In genomic region chr12:45268672-45269406, GRCh38 we compare ENCODE assay signal across 8 cellular contexts. TPM values are rescaled to one million over a fixed set of nuclear protein-coding genes. Genes with fewer than 3 reads are reported as not detected.
A peak's percentile ranks its signal among the peaks of the same experiment; 100 is the strongest.
DNase-seq lines count a peak whose midpoint lies in the region; ATAC-seq and TF ChIP-seq lines count a peak whose summit lies in the region.
"Had no signal": no experiment of that assay in that cellular context is flagged by ENCODE, and none has a peak within 500 bp of the region (broad histone marks: within the 10 kb centered on the region; RNA-seq: fewer than 3 reads in every experiment).

No MANE protein-coding gene starts in this region.

- no peaks in the 10 kb centered on the region for H3F3A ChIP-seq in OCI-LY1 (ENCODE audit: insufficient read depth, low read length)

- WGBS in endodermal cell (ENCODE audit: insufficient coverage in 1 of 2, insufficient read length in 1 of 2), 2 experiments, result 85 to 91% methylated on average over 4 to 5 of the region's 5 CpGs

- H3K4me3 ChIP-seq in OCI-LY1 (ENCODE audit: low read depth, low read length, poor library complexity, severe bottlenecking) (no peak overlapping the region), endodermal cell (ENCODE audit: low read length) (no peak overlapping the region), muscle layer of colon (ENCODE audit: low read depth in 1 of 2, low read length in 2 of 2) (peak overlapping the region in 1 of 2 donors; percentile 24)

- ATAC-seq in GM18498 (IDR thresholded peaks at IDR 0.05; ENCODE audit: unreplicated experiment) (peak; percentile 70), HG03354 (IDR thresholded peaks at IDR 0.05; ENCODE audit: poor library complexity, severe bottlenecking, unreplicated experiment) (peak; percentile 81)

- H3K4me1 Mint-ChIP-seq in endodermal cell, result peaks cover 25% of the 10 kb centered on the region

- H3K36me3 ChIP-seq in OCI-LY1 (ENCODE audit: insufficient read depth, low read length), result no peaks in the 10 kb centered on the region
- H3K36me3 ChIP-seq in endodermal cell (ENCODE audit: control insufficient read depth, insufficient read depth, low read length), result no peaks in the 10 kb centered on the region
- H3K36me3 ChIP-seq in muscle layer of colon (ENCODE audit: insufficient read depth, low read length), result no peaks in the 10 kb centered on the region

- H3K9ac ChIP-seq in OCI-LY1 (ENCODE audit: low read length) (no peak overlapping the region), endodermal cell (ENCODE audit: extremely low read depth, low read length, poor library complexity, severe bottlenecking) (no peak overlapping the region), muscle layer of colon (ENCODE audit: low read length) (no peak overlapping the region)

- peak overlapping the region; percentile 6 for H3K4me3 Mint-ChIP-seq in endodermal cell
- H3K4me3 Mint-ChIP-seq: activated naive CD4-positive, alpha-beta T cell treated with anti-CD3 and anti-CD28 coated beads, Interleukin-2, amount 50 U/mL, for 24 hours had no signal

- H3K36me3 Mint-ChIP-seq in endodermal cell (ENCODE audit: low read depth), result peaks cover 10% of the 10 kb centered on the region

- DNase-seq in endodermal cell (peak; percentile 75), NCI-H187 (lab: John Stamatoyannopoulos, UW) (no peak), OCI-M2 (lab: John Stamatoyannopoulos, UW; ENCODE audit: unreplicated experiment) (no peak)

- H3K9me2 ChIP-seq in OCI-LY1 (ENCODE audit: low read depth, low read length), result no peaks in the 10 kb centered on the region

- no peaks in the 10 kb centered on the region for H3K9me3 Mint-ChIP-seq in endodermal cell
- H3K9me3 Mint-ChIP-seq: activated naive CD4-positive, alpha-beta T cell treated with anti-CD3 and anti-CD28 coated beads, Interleukin-2, amount 50 U/mL, for 24 hours had no signal

- H3K4me1 ChIP-seq in OCI-LY1 (ENCODE audit: insufficient read depth, low read length, severe bottlenecking), result no peaks in the 10 kb centered on the region
- peaks cover 11% of the 10 kb centered on the region for H3K4me1 ChIP-seq in endodermal cell (ENCODE audit: control insufficient read depth, insufficient read depth, low read length)
- H3K4me1 ChIP-seq in muscle layer of colon (ENCODE audit: insufficient read depth, low read length), result peaks cover 44% of the 10 kb centered on the region

- H3K27ac ChIP-seq in OCI-LY1 (ENCODE audit: low read depth, low read length, poor library complexity, severe bottlenecking) (no peak overlapping the region), endodermal cell (ENCODE audit: low read depth, low read length) (no peak overlapping the region), muscle layer of colon (ENCODE audit: low read depth, low read length) (peak overlapping the region; percentile 53)

- H2AFZ ChIP-seq in OCI-LY1 (ENCODE audit: low read length), result no peak overlapping the region

- H3K27me3 ChIP-seq in OCI-LY1 (ENCODE audit: insufficient read depth, low read length), result no peaks in the 10 kb centered on the region
- H3K27me3 ChIP-seq in endodermal cell (ENCODE audit: control insufficient read depth, insufficient read depth, low read length, poor library complexity, severe bottlenecking), result no peaks in the 10 kb centered on the region
- no peaks in the 10 kb centered on the region for H3K27me3 ChIP-seq in muscle layer of colon (ENCODE audit: control insufficient read depth in 1 of 2, insufficient read depth in 2 of 2, low read length in 2 of 2)

- H3K27me3 Mint-ChIP-seq in endodermal cell (ENCODE audit: insufficient read depth), result no peaks in the 10 kb centered on the region
- H3K27me3 Mint-ChIP-seq: activated naive CD4-positive, alpha-beta T cell treated with anti-CD3 and anti-CD28 coated beads, Interleukin-2, amount 50 U/mL, for 24 hours had no signal

- TF ChIP-seq CTCF in OCI-LY1 (IDR thresholded peaks at IDR 0.05; ENCODE audit: low read length) (peak; percentile 65), endodermal cell (conservative IDR thresholded peaks at IDR 0.05) (peak; percentile 72)

- H3K9me3 ChIP-seq in OCI-LY1 (ENCODE audit: low read length), result no peaks in the 10 kb centered on the region
- H3K9me3 ChIP-seq in endodermal cell (ENCODE audit: control insufficient read depth, low read length), result no peaks in the 10 kb centered on the region
- H3K9me3 ChIP-seq in muscle layer of colon (ENCODE audit: low read length), result no peaks in the 10 kb centered on the region

- H4K20me1 ChIP-seq in OCI-LY1 (ENCODE audit: insufficient read depth, low read length), result no peaks in the 10 kb centered on the region

- peak overlapping the region; percentile 86 for H3K27ac Mint-ChIP-seq in endodermal cell
- H3K27ac Mint-ChIP-seq: activated naive CD4-positive, alpha-beta T cell treated with anti-CD3 and anti-CD28 coated beads, Interleukin-2, amount 50 U/mL, for 24 hours had no signal

- H3K4me2 ChIP-seq in OCI-LY1 (ENCODE audit: low read length), result no peak overlapping the region

- H3K79me2 ChIP-seq in OCI-LY1 (ENCODE audit: insufficient read depth, low read length), result no peaks in the 10 kb centered on the region

RNA-seq across cellular contexts. Expression of gene ANO6, which starts 52.9 kb away (rescaled TPM):
- total RNA-seq in endodermal cell, result 10 to 100 TPM; 53.5 to 55.2 TPM
- 30.0 TPM for polyA plus RNA-seq in endodermal cell (2013, experiment 1 of 2)
- polyA plus RNA-seq in endodermal cell (2013, experiment 2 of 2), result 29.1 TPM
